ENCODE assay signal across 8 cellular contexts in the genomic region with DNA sequence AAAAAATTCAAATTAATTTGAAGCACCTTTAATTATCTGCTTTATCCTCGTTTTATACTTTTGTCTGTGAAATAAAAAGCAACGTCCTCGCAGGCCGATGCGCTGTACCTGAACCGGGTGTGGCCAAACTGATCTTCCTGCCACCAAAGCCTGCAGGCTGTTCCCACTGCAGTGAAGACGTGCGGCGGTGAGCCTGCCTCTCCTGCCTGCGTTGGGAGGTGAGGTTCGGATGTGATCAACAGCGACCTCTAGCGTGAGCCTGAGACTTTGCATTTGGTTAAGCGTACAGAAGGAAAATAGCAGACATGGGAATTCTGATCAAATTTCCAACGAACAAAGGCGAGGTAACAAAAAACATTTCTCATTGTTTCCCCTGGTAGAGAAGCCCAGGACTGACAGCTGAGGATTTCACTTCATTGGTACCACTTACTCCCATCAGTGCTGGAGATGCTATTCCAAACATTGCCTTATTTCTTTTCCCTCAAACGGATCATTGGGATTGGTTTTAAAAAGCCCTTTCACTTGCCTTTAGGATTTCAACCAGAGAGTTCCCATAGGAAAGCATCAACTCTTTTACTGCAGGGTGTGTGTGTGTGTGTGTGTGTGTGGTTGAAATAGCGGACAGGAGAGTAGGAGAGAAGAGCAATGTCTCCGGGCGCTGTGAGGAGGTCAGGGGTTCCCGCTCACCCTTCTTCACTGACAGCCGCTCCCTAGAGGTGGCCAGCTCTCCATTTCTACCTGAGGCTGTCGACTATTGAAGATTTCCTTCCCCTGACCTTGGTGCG. TPM values are rescaled to one million over a fixed set of nuclear protein-coding genes. Genes with fewer than 3 reads are reported as not detected.
DNase-seq lines count a peak whose midpoint lies in the region; ATAC-seq, FAIRE-seq and TF ChIP-seq lines count a peak whose summit lies in the region.

No MANE protein-coding gene starts in this region.

- TF ChIP-seq CTCF in GM12873 (IDR thresholded peaks at IDR 0.05; ENCODE audit: insufficient read depth, low read depth, low read length, missing control alignments), result peak; percentile 94
- TF ChIP-seq CTCF in WI38 (IDR thresholded peaks at IDR 0.05; ENCODE audit: low read depth, low read length), result peak; percentile 79
- TF ChIP-seq CTCF in breast epithelium (IDR thresholded peaks at IDR 0.05), result peak; percentile 83 to 97 (median 94)

- H3K27me3 ChIP-seq in breast epithelium, result no peaks in the 10 kb centered on the region

- no peaks in the 10 kb centered on the region for H3K4me1 ChIP-seq in breast epithelium

- DNase-seq in NCI-H2196 treated with DMSO at 0.1 percent for 48 hours (lab: John Stamatoyannopoulos, UW; ENCODE audit: unreplicated experiment), result peak; percentile 76
- peak; percentile 66 to 83 for DNase-seq in breast epithelium (ENCODE audit: low spot score in 2 of 2)
- DNase-seq in stimulated activated CD4-positive, alpha-beta T cell treated with anti-CD3 and anti-CD28 coated beads, Interleukin-1b, Interleukin-23, amount 100 ng/mL, for 24 hours (ENCODE audit: low read depth in 4 of 4, low spot score in 1 of 4), result peak; percentile 39 to 69 (median 60)

- intact Hi-C loops in breast epithelium (cut with DNase I; ENCODE audit: low total_unique reads), result loop anchor here (10.0 kb wide), 1 partner anchor 282 kb away; no protein-coding TSS in a partner anchor

- H3K4me3 ChIP-seq in WI38 (ENCODE audit: low read depth, low read length) (no peak overlapping the region), breast epithelium (peak overlapping the region; percentile 7 to 52 (median 20))

- H3K36me3 ChIP-seq in breast epithelium, result no peaks in the 10 kb centered on the region

- peak overlapping the region; percentile 4 to 82 for H3K27ac ChIP-seq in breast epithelium

- ATAC-seq in HG02973 (IDR thresholded peaks at IDR 0.05; ENCODE audit: unreplicated experiment), result peak; percentile 57
- no peak for ATAC-seq in HG03457 (IDR thresholded peaks at IDR 0.05; ENCODE audit: unreplicated experiment)

- peak; percentile 93 for FAIRE-seq in islet of Langerhans (lab: Jason Lieb, UNC)

- no peaks in the 10 kb centered on the region for H3K9me3 ChIP-seq in breast epithelium

- TF ChIP-seq POLR2A in breast epithelium (IDR thresholded peaks at IDR 0.05), result no peak

RNA-seq across cellular contexts. Expression of gene CCN6, which starts 56.6 kb away (rescaled TPM):
- not detected for total RNA-seq in breast epithelium
